ENCODE assay signal across 11 cellular contexts in genomic region chr9:27379311-27380236, GRCh38.
DNase-seq lines count a peak whose midpoint lies in the region; ATAC-seq and TF ChIP-seq lines count a peak whose summit lies in the region.
"Had no signal": no experiment of that assay in that cellular context is flagged by ENCODE, and none has a peak within 500 bp of the region (broad histone marks: within the 10 kb centered on the region; RNA-seq: fewer than 3 reads in every experiment).

No MANE protein-coding gene starts in this region.

- H3K27ac ChIP-seq in CD4-positive, alpha-beta T cell (ENCODE audit: low read depth, low read length) = no peak overlapping the region
- H3K27ac ChIP-seq in heart left ventricle = no peak overlapping the region
- H3K27ac ChIP-seq: foreskin keratinocyte had no signal

- POLR2A ChIA-PET in CD4-positive, alpha-beta T cell (lab: Charles Lee) = no interaction called here

- peak; percentile 49 for DNase-seq in Calu3
- DNase-seq in left kidney (ENCODE audit: low read depth, low spot score) = peak; percentile 44
- DNase-seq in CD4-positive, alpha-beta T cell = no peak
- no peak for DNase-seq in DMS114 treated with DMSO at 0.1 percent for 48 hours (lab: John Stamatoyannopoulos, UW; ENCODE audit: unreplicated experiment)
- no peak for DNase-seq in heart left ventricle
- DNase-seq in EL = no peak
- DNase-seq: COR-L47, foreskin keratinocyte, Right ventricle myocardium superior had no signal

- TF ChIP-seq POLR2A in heart left ventricle (IDR thresholded peaks at IDR 0.05) = no peak

- peak overlapping the region; percentile 68 for H3K27ac Mint-ChIP-seq in Calu3 (ENCODE audit: unreplicated experiment)
- H3K27ac Mint-ChIP-seq in CD4-positive, alpha-beta T cell = no peak overlapping the region

- no peaks in the 10 kb centered on the region for H3K9me3 ChIP-seq in CD4-positive, alpha-beta T cell (ENCODE audit: control insufficient read depth, low read length)
- no peaks in the 10 kb centered on the region for H3K9me3 ChIP-seq in heart left ventricle

- no peaks in the 10 kb centered on the region for H3K36me3 ChIP-seq in heart left ventricle

- BruUV-seq in Calu3 (replicated peaks; lab: Mats Ljungman, UMichigan) = no TSS peak

- H3K36me3 Mint-ChIP-seq in Calu3 (ENCODE audit: insufficient read depth, unreplicated experiment) = peaks cover 6% of the 10 kb centered on the region
- no peaks in the 10 kb centered on the region for H3K36me3 Mint-ChIP-seq in CD4-positive, alpha-beta T cell (ENCODE audit: low read depth)

- no peaks in the 10 kb centered on the region for H3K27me3 Mint-ChIP-seq in Calu3 (ENCODE audit: unreplicated experiment)
- no peaks in the 10 kb centered on the region for H3K27me3 Mint-ChIP-seq in CD4-positive, alpha-beta T cell

- H3K27me3 ChIP-seq in CD4-positive, alpha-beta T cell (ENCODE audit: control insufficient read depth, insufficient read depth, low read length) = no peaks in the 10 kb centered on the region
- H3K27me3 ChIP-seq in heart left ventricle = no peaks in the 10 kb centered on the region
- H3K27me3 ChIP-seq: foreskin keratinocyte had no signal

- peaks cover 69% of the 10 kb centered on the region for H3K4me1 Mint-ChIP-seq in Calu3 (ENCODE audit: low read depth, unreplicated experiment)
- H3K4me1 Mint-ChIP-seq in CD4-positive, alpha-beta T cell (ENCODE audit: low read depth) = peaks cover 5% of the 10 kb centered on the region

- no peak overlapping the region for H3K4me3 ChIP-seq in heart left ventricle

- intact Hi-C loops in Calu3 (cut with micrococcal nuclease; ENCODE audit: unreplicated experiment) (no loop called here), heart left ventricle (cut with DNase I) (loop anchor here in 1 of 10 donors (5.0 kb wide), 1 partner anchor 47 kb away; no protein-coding TSS in a partner anchor)
- intact Hi-C loops in CD4-positive, alpha-beta T cell (cut with DNase I, micrococcal nuclease) = loop anchor here in 1 of 2 experiments (5.0 kb wide), 1 partner anchor 53 kb away; no protein-coding TSS in a partner anchor

- peak; percentile 23 for ATAC-seq in GM19397 (IDR thresholded peaks at IDR 0.05; ENCODE audit: unreplicated experiment)
- ATAC-seq in HG03469 (IDR thresholded peaks at IDR 0.05; ENCODE audit: unreplicated experiment) = peak; percentile 34
- no peak for ATAC-seq in CD4-positive, alpha-beta T cell (ENCODE audit: poor library complexity)
- no peak for ATAC-seq in heart left ventricle
- ATAC-seq: foreskin keratinocyte had no signal

- CTCF ChIA-PET in Calu3 (lab: Charles Lee) = interaction anchor here (0.7 kb wide), 4 partner anchors 13 to 378 kb away, joined by 3 to 4 read pairs (median 4); no protein-coding TSS in a partner anchor
- CTCF ChIA-PET in CD4-positive, alpha-beta T cell (lab: Charles Lee) = no interaction called here

- no peak for TF ChIP-seq CTCF in Calu3 (IDR thresholded peaks at IDR 0.05; ENCODE audit: unreplicated experiment)
- TF ChIP-seq CTCF in CD4-positive, alpha-beta T cell (IDR thresholded peaks at IDR 0.05) = no peak
- TF ChIP-seq CTCF in heart left ventricle (IDR thresholded peaks at IDR 0.05) = no peak

- WGBS in heart left ventricle, 4 donors = 79 to 89% (median 81%) methylated on average over 8 of the region's 8 CpGs

- no peaks in the 10 kb centered on the region for H3K9me3 Mint-ChIP-seq in Calu3 (ENCODE audit: low read depth, unreplicated experiment)
- no peaks in the 10 kb centered on the region for H3K9me3 Mint-ChIP-seq in CD4-positive, alpha-beta T cell

- no peaks in the 10 kb centered on the region for H3K4me1 ChIP-seq in heart left ventricle

- H3K4me3 Mint-ChIP-seq in Calu3 (ENCODE audit: low read depth, unreplicated experiment) = peak overlapping the region; percentile 50
- no peak overlapping the region for H3K4me3 Mint-ChIP-seq in CD4-positive, alpha-beta T cell

Comparison
In these comparisons a context has a peak if more than half of its experiments do, and no peak if none do; other contexts are left out.
1. DNase-seq: peak in Calu3 (single experiment) and left kidney (single experiment); none in CD4-positive, alpha-beta T cell (0 of 10), DMS114 treated with DMSO at 0.1 percent for 48 hours (single experiment), heart left ventricle (0 of 5) and EL (single experiment).
2. ATAC-seq: peak in GM19397 (single experiment) and HG03469 (single experiment); none in CD4-positive, alpha-beta T cell (single experiment) and heart left ventricle (0 of 4).